8 cellular contexts compared by ENCODE assay signal in genomic region chr17:40139566-40140058, GRCh38. TPM values are rescaled to one million over a fixed set of nuclear protein-coding genes. Genes with fewer than 3 reads are reported as not detected.
DNase-seq lines count a peak whose midpoint lies in the region; ATAC-seq and TF ChIP-seq lines count a peak whose summit lies in the region.

No MANE protein-coding gene starts in this region.

- TF ChIP-seq CTCF in KMS-11 (conservative IDR thresholded peaks at IDR 0.05; ENCODE audit: low read depth, low read length) = no peak
- no peak for TF ChIP-seq CTCF in choroid plexus epithelial cell (conservative IDR thresholded peaks at IDR 0.05; ENCODE audit: low read depth, low read length)
- no peak for TF ChIP-seq CTCF in mucosa of descending colon (IDR thresholded peaks at IDR 0.05)

- ATAC-seq in GM21360 (IDR thresholded peaks at IDR 0.05; ENCODE audit: unreplicated experiment) = peak; percentile 7
- ATAC-seq in mucosa of descending colon = peak; percentile 7

- peak overlapping the region; percentile 90 for H3K9ac ChIP-seq in KMS-11

- no peaks in the 10 kb centered on the region for H3K36me3 ChIP-seq in KMS-11 (ENCODE audit: insufficient read depth)
- H3K36me3 ChIP-seq in mucosa of descending colon (ENCODE audit: low read depth) = peaks cover 5% of the 10 kb centered on the region

- H3K4me2 ChIP-seq in KMS-11 = peak overlapping the region; percentile 59

- H2AFZ ChIP-seq in KMS-11 (ENCODE audit: low read depth) = peak overlapping the region; percentile 27

- peak overlapping the region; percentile 80 for H3K4me3 ChIP-seq in KMS-11 (IDR thresholded peaks at IDR 0.05; ENCODE audit: insufficient read depth, low read depth, low read length)
- H3K4me3 ChIP-seq in choroid plexus epithelial cell (ENCODE audit: low read depth, low read length) = peak overlapping the region; percentile 87
- peak overlapping the region; percentile 2 for H3K4me3 ChIP-seq in mucosa of descending colon

- peaks cover 60% of the 10 kb centered on the region for H3K79me2 ChIP-seq in KMS-11 (ENCODE audit: insufficient read depth, low read depth)

- no peaks in the 10 kb centered on the region for H3K27me3 ChIP-seq in KMS-11 (ENCODE audit: insufficient read depth, low read depth)

- intact Hi-C loops in mucosa of descending colon (cut with DNase I, micrococcal nuclease) = no loop called here

- peak; percentile 25 for DNase-seq in Ammon's horn (ENCODE audit: low spot score)
- no peak for DNase-seq in choroid plexus epithelial cell (ENCODE audit: low read depth)
- peak in 2 of 3 donors; percentile 45 to 51 for DNase-seq in mucosa of descending colon
- no peak for DNase-seq in H4 (ENCODE audit: low spot score)
- no peak for DNase-seq in NCI-H2029 (lab: John Stamatoyannopoulos, UW)
- DNase-seq in SW 1271 (lab: John Stamatoyannopoulos, UW) = no peak

- H3K4me1 ChIP-seq in KMS-11 (ENCODE audit: low read depth, poor library complexity, severe bottlenecking) = peaks cover 51% of the 10 kb centered on the region
- H3K4me1 ChIP-seq in mucosa of descending colon (ENCODE audit: low read depth) = peaks cover 18% of the 10 kb centered on the region

- no peaks in the 10 kb centered on the region for H3K9me3 ChIP-seq in mucosa of descending colon

- no peaks in the 10 kb centered on the region for H4K20me1 ChIP-seq in KMS-11 (ENCODE audit: insufficient read depth)

- H3K27ac ChIP-seq in KMS-11 = peak overlapping the region; percentile 74

RNA-seq across cellular contexts. Expression of gene CASC3, which starts 0.7 kb away (rescaled TPM):
- 100 to 1,000 TPM in 1 of 3 donors, 10 to 100 TPM in 2; 62.2 to 134 (median 63.0) TPM for total RNA-seq in mucosa of descending colon
- total RNA-seq in H4 (2014; rRNA removed; shearing (Covaris generic)) = 19.5 and 19.9 TPM in 2 replicates

RNA-seq across cellular contexts. Expression of gene MSL1, which starts 17.8 kb away (rescaled TPM):
- 10 to 100 TPM; 83.7 to 100.0 (median 85.3) TPM for total RNA-seq in mucosa of descending colon
- total RNA-seq in H4 (2014; rRNA removed; shearing (Covaris generic)) = 38.4 and 39.1 TPM in 2 replicates

RNA-seq across cellular contexts. Expression of gene RAPGEFL1, which starts 37.7 kb away (rescaled TPM):
- 100 to 1,000 TPM in 2 of 3 donors, 10 to 100 TPM in 1; 76.8 to 177 (median 147) TPM for total RNA-seq in mucosa of descending colon
- total RNA-seq in H4 (2014; rRNA removed; shearing (Covaris generic)) = 0.23 and 0.74 TPM in 2 replicates

RNA-seq across cellular contexts. Expression of gene NR1D1, which starts 39.2 kb away (rescaled TPM):
- 10 to 100 TPM in 2 of 3 donors, 1 to 10 TPM in 1; 9.3 to 15.0 (median 14.8) TPM for total RNA-seq in mucosa of descending colon
- 0.39 and 2.2 TPM in 2 replicates for total RNA-seq in H4 (2014; rRNA removed; shearing (Covaris generic))

Comparison
In these comparisons a context has a peak if more than half of its experiments do, and no peak if none do; other contexts are left out.
1. DNase-seq: peak in Ammon's horn (single experiment) and mucosa of descending colon (2 of 3); none in choroid plexus epithelial cell (single experiment), H4 (single experiment), NCI-H2029 (single experiment) and SW 1271 (0 of 2).
2. H3K4me3 ChIP-seq: peak in every context shown above with its lines; median percentile 87 in choroid plexus epithelial cell; 80 in KMS-11; 2 in mucosa of descending colon.
3. RNA of gene RAPGEFL1, which starts 37.7 kb away (total RNA-seq): 76.8 to 177 TPM in mucosa of descending colon; 0.23 to 0.74 TPM in H4; every median in the first group is over 10 times any median in the second.